ENCODE assay signal across 8 cellular contexts in the genomic region with DNA sequence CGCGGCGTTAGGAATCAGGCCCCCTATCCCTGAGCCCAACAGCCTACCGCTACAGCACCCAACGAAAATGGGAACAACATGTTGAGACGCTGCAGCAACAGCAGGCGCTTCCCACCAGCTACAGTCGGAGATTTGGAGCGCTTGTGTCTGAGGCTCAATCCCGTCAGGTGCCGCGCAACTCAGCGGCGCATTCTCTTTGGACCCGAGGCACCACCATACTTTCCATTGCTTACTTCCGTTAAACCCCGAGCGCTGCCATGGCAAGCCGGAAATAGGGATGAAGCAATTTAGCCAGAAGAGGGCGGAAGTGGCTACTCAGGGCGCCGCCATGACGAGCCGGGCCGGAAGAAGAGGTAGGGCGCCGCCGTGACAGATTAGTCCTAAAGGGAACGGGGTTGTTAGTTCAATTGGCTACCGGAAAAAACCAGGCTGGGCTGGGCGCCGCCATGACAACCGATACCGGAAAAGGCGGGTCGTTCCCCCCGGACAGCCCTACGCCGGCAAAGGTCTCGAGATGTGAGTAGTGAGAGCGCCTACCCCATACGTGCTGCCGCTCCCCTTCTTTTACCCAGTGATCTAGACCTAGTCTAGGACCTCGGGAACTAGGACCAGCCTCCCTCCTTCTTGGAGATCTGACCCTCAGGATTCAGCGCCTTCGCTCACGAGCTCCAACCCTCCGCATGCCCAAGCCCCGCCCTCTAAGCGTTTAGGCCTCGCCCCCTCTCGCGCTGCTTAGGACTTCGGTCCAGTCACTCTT. TPM values are rescaled to one million over a fixed set of nuclear protein-coding genes. Genes with fewer than 3 reads are reported as not detected.
DNase-seq lines count a peak whose midpoint lies in the region; ATAC-seq and TF ChIP-seq lines count a peak whose summit lies in the region.

A gene with protein sequence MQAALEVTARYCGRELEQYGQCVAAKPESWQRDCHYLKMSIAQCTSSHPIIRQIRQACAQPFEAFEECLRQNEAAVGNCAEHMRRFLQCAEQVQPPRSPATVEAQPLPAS (plus strand): TSS at position 476 of the 757 bp plus-strand sequence. CDS start 39 bp downstream, at position 515.

- peak within 1 kb of the TSS; percentile 72 for H3K4me3 ChIP-seq in thoracic aorta

- H3K4me3 Mint-ChIP-seq in activated naive CD8-positive, alpha-beta T cell treated with anti-CD3 and anti-CD28 coated beads, Interleukin-2, amount 10 ng/mL, durations not matched to agents 7 days and 5 days = peak within 1 kb of the TSS; percentile 97
- H3K4me3 Mint-ChIP-seq in osteocyte (ENCODE audit: unreplicated experiment) = peak within 1 kb of the TSS; percentile 95

- POLR2A ChIA-PET in activated naive CD8-positive, alpha-beta T cell treated with anti-CD3 and anti-CD28 coated beads, Interleukin-2, amount 10 ng/mL, durations not matched to agents 7 days and 5 days (lab: Charles Lee) = interaction anchor here (0.6 to 2.5 kb wide), 10 partner anchors 10 to 329 kb away, joined by 3 to 11 read pairs (median 4); a partner anchor contains a TSS

- TF ChIP-seq CTCF in GM10266 (IDR thresholded peaks at IDR 0.05; ENCODE audit: control insufficient read depth, insufficient read depth, low read depth, missing control alignments) (peak; percentile 23), osteocyte (IDR thresholded peaks at IDR 0.05) (peak; percentile 32), thoracic aorta (IDR thresholded peaks at IDR 0.05) (peak; percentile 15)

- H3K4me1 Mint-ChIP-seq in activated naive CD8-positive, alpha-beta T cell treated with anti-CD3 and anti-CD28 coated beads, Interleukin-2, amount 10 ng/mL, durations not matched to agents 7 days and 5 days = peaks cover 29% of the 10 kb centered on the region
- peaks cover 27% of the 10 kb centered on the region for H3K4me1 Mint-ChIP-seq in osteocyte (ENCODE audit: unreplicated experiment)

- peak within 1 kb of the TSS; percentile 90 to 93 for H3K27ac ChIP-seq in thoracic aorta

- H3K4me1 ChIP-seq in thoracic aorta (ENCODE audit: control insufficient read depth in 1 of 2, low read depth in 2 of 2) = peaks cover 6 to 15% of the 10 kb centered on the region in 2 donors

- ATAC-seq in HG02623 (IDR thresholded peaks at IDR 0.05; ENCODE audit: unreplicated experiment) (peak; percentile 83), thoracic aorta (ENCODE audit: insufficient number of reproducible peaks, low FRiP score, low read depth) (peak; percentile 92)
- peak; percentile 90 for ATAC-seq in activated naive CD8-positive, alpha-beta T cell treated with anti-CD3 and anti-CD28 coated beads, Interleukin-2, amount 10 ng/mL, durations not matched to agents 7 days and 5 days (ENCODE audit: low read depth)

- H3K27me3 Mint-ChIP-seq in activated naive CD8-positive, alpha-beta T cell treated with anti-CD3 and anti-CD28 coated beads, Interleukin-2, amount 10 ng/mL, durations not matched to agents 7 days and 5 days = no peaks in the 10 kb centered on the region
- H3K27me3 Mint-ChIP-seq in osteocyte (ENCODE audit: unreplicated experiment) = no peaks in the 10 kb centered on the region

- no peaks in the 10 kb centered on the region for H3K27me3 ChIP-seq in thoracic aorta (replicated peaks; ENCODE audit: insufficient read depth)

- H3K9me3 Mint-ChIP-seq in activated naive CD8-positive, alpha-beta T cell treated with anti-CD3 and anti-CD28 coated beads, Interleukin-2, amount 10 ng/mL, durations not matched to agents 7 days and 5 days = no peaks in the 10 kb centered on the region
- no peaks in the 10 kb centered on the region for H3K9me3 Mint-ChIP-seq in osteocyte (ENCODE audit: unreplicated experiment)

- peaks cover 15% of the 10 kb centered on the region for H3K36me3 Mint-ChIP-seq in activated naive CD8-positive, alpha-beta T cell treated with anti-CD3 and anti-CD28 coated beads, Interleukin-2, amount 10 ng/mL, durations not matched to agents 7 days and 5 days
- peaks cover 9% of the 10 kb centered on the region for H3K36me3 Mint-ChIP-seq in osteocyte (ENCODE audit: unreplicated experiment)

- H3K27ac Mint-ChIP-seq in activated naive CD8-positive, alpha-beta T cell treated with anti-CD3 and anti-CD28 coated beads, Interleukin-2, amount 10 ng/mL, durations not matched to agents 7 days and 5 days = peak within 1 kb of the TSS; percentile 99
- peak within 1 kb of the TSS; percentile 100 for H3K27ac Mint-ChIP-seq in osteocyte (ENCODE audit: unreplicated experiment)

- DNase-seq in GM10266 (ENCODE audit: extremely low spot score) (peak; percentile 83), NCI-H128 (lab: John Stamatoyannopoulos, UW; ENCODE audit: unreplicated experiment) (peak; percentile 87), SW 1271 (lab: John Stamatoyannopoulos, UW) (peak; percentile 93 to 98), head of caudate nucleus (peak; percentile 90 to 98 (median 96)), osteocyte (ENCODE audit: extremely low spot score, unreplicated experiment) (peak; percentile 97), thoracic aorta (ENCODE audit: low spot score) (peak; percentile 89)
- DNase-seq in activated naive CD8-positive, alpha-beta T cell treated with anti-CD3 and anti-CD28 coated beads, Interleukin-2, amount 10 ng/mL, durations not matched to agents 7 days and 5 days = peak; percentile 91

- H3K36me3 ChIP-seq in thoracic aorta = peaks cover 4% of the 10 kb centered on the region

- H3K9me3 ChIP-seq in thoracic aorta = no peaks in the 10 kb centered on the region

- intact Hi-C loops in head of caudate nucleus (cut with DNase I) = loop anchor here (1.0 to 10.0 kb wide), 2 partner anchors 102 to 330 kb away; a partner anchor contains a TSS

RNA-seq across cellular contexts. Expression of the gene that starts here (rescaled TPM):
- total RNA-seq in activated naive CD8-positive, alpha-beta T cell treated with anti-CD3 and anti-CD28 coated beads, Interleukin-2, amount 10 ng/mL, durations not matched to agents 7 days and 5 days = 10 to 100 TPM; 32.1 to 35.2 TPM
- total RNA-seq in osteocyte (24.7 and 31.4 TPM in 2 replicates), thoracic aorta (1 to 10 TPM; 6.8 to 8.3 TPM)

Comparison
In these comparisons a context has a peak if more than half of its experiments do, and no peak if none do; other contexts are left out.
1. Peak in every context shown above with its lines: DNase-seq, ATAC-seq, H3K4me3 ChIP-seq and H3K27ac ChIP-seq.